ENCODE assay signal across 8 cellular contexts in genomic region chr14:49992901-49993335, GRCh38.
DNase-seq lines count a peak whose midpoint lies in the region; ATAC-seq, FAIRE-seq and TF ChIP-seq lines count a peak whose summit lies in the region.

No MANE protein-coding gene starts in this region.

- H3K36me3 ChIP-seq in RWPE2 (ENCODE audit: low read depth) = no peaks in the 10 kb centered on the region
- H3K36me3 ChIP-seq in effector memory CD4-positive, alpha-beta T cell (ENCODE audit: control insufficient read depth, insufficient read depth, low read length) = no peaks in the 10 kb centered on the region

- H3K27ac Mint-ChIP-seq in activated CD4-positive, alpha-beta T cell treated with anti-CD3 and anti-CD28 coated beads, Interleukin-2, amount 10 ng/mL, durations not matched to agents 24 days and 14 days = peak overlapping the region; percentile 93
- peak overlapping the region in 4 of 6 donors; percentile 30 to 85 (median 74) for H3K27ac Mint-ChIP-seq in immature natural killer cell

- FAIRE-seq in frontal cortex (lab: Jason Lieb, UNC) = no peak

- H3K4me3 ChIP-seq in RWPE2 (ENCODE audit: severe bottlenecking) = no peak overlapping the region
- H3K4me3 ChIP-seq in effector memory CD4-positive, alpha-beta T cell (ENCODE audit: insufficient read depth, low read depth, low read length, poor library complexity, severe bottlenecking) = no peak overlapping the region

- H3K27ac ChIP-seq in RWPE2 (ENCODE audit: poor library complexity, severe bottlenecking) = no peak overlapping the region
- H3K27ac ChIP-seq in effector memory CD4-positive, alpha-beta T cell (ENCODE audit: insufficient read depth, low read length, poor library complexity, severe bottlenecking) = no peak overlapping the region

- peak; percentile 97 for ATAC-seq in HG02610 (IDR thresholded peaks at IDR 0.05; ENCODE audit: unreplicated experiment)
- ATAC-seq in RWPE2 (ENCODE audit: low read depth) = peak; percentile 27; the same call in 1 of the 3 replicates

- no peak for TF ChIP-seq CTCF in RWPE2 (IDR thresholded peaks at IDR 0.05; ENCODE audit: poor library complexity, severe bottlenecking)

- H3K4me1 ChIP-seq in RWPE2 (ENCODE audit: insufficient read depth, poor library complexity, severe bottlenecking) = no peaks in the 10 kb centered on the region
- peaks cover 3% of the 10 kb centered on the region for H3K4me1 ChIP-seq in effector memory CD4-positive, alpha-beta T cell (ENCODE audit: control insufficient read depth, insufficient read depth, low read length, poor library complexity, severe bottlenecking)

- no peaks in the 10 kb centered on the region for H3K9me3 ChIP-seq in RWPE2 (ENCODE audit: severe bottlenecking)
- H3K9me3 ChIP-seq in effector memory CD4-positive, alpha-beta T cell (ENCODE audit: control insufficient read depth, low read length) = no peaks in the 10 kb centered on the region

- peak overlapping the region; percentile 70 for H3K4me3 Mint-ChIP-seq in activated CD4-positive, alpha-beta T cell treated with anti-CD3 and anti-CD28 coated beads, Interleukin-2, amount 10 ng/mL, durations not matched to agents 24 days and 14 days
- no peak overlapping the region for H3K4me3 Mint-ChIP-seq in immature natural killer cell

- H3K27me3 Mint-ChIP-seq in activated CD4-positive, alpha-beta T cell treated with anti-CD3 and anti-CD28 coated beads, Interleukin-2, amount 10 ng/mL, durations not matched to agents 24 days and 14 days = no peaks in the 10 kb centered on the region
- H3K27me3 Mint-ChIP-seq in immature natural killer cell (ENCODE audit: low read depth in 3 of 3) = peaks cover 0 to 4% (median 0%) of the 10 kb centered on the region in 3 donors

- peaks cover 42% of the 10 kb centered on the region for H3K4me1 Mint-ChIP-seq in activated CD4-positive, alpha-beta T cell treated with anti-CD3 and anti-CD28 coated beads, Interleukin-2, amount 10 ng/mL, durations not matched to agents 24 days and 14 days
- peaks cover 17 to 27% of the 10 kb centered on the region in 2 donors for H3K4me1 Mint-ChIP-seq in immature natural killer cell

- H3K9me3 Mint-ChIP-seq in activated CD4-positive, alpha-beta T cell treated with anti-CD3 and anti-CD28 coated beads, Interleukin-2, amount 10 ng/mL, durations not matched to agents 24 days and 14 days = no peaks in the 10 kb centered on the region
- no peaks in the 10 kb centered on the region for H3K9me3 Mint-ChIP-seq in immature natural killer cell

- peak; percentile 70 for DNase-seq in activated CD4-positive, alpha-beta T cell treated with anti-CD3 and anti-CD28 coated beads, Interleukin-2, amount 10 ng/mL, durations not matched to agents 24 days and 14 days
- DNase-seq in activated CD4-positive, alpha-beta T cell treated with anti-CD3 and anti-CD28 coated beads, Interleukin-2, amount 50 U/mL, for 4 hours = no peak
- DNase-seq in RWPE2 (ENCODE audit: low spot score) (no peak), immature natural killer cell (peak in 1 of 3 donors; percentile 25), frontal cortex (ENCODE audit: low spot score in 2 of 2) (no peak), NCI-H226 (no peak)
- no peak for DNase-seq in effector memory CD4-positive, alpha-beta T cell

- H3K27me3 ChIP-seq in RWPE2 (ENCODE audit: insufficient read depth, poor library complexity, severe bottlenecking) = no peaks in the 10 kb centered on the region
- H3K27me3 ChIP-seq in effector memory CD4-positive, alpha-beta T cell (replicated peaks; ENCODE audit: control insufficient read depth, insufficient read depth, low read length, poor library complexity, severe bottlenecking) = no peaks in the 10 kb centered on the region

- intact Hi-C loops in activated CD4-positive, alpha-beta T cell treated with anti-CD3 and anti-CD28 coated beads, Interleukin-2, amount 10 ng/mL, durations not matched to agents 24 days and 14 days (cut with micrococcal nuclease) = no loop called here

- H3K36me3 Mint-ChIP-seq in activated CD4-positive, alpha-beta T cell treated with anti-CD3 and anti-CD28 coated beads, Interleukin-2, amount 10 ng/mL, durations not matched to agents 24 days and 14 days (ENCODE audit: low read depth) = peaks cover 8% of the 10 kb centered on the region
- no peaks in the 10 kb centered on the region for H3K36me3 Mint-ChIP-seq in immature natural killer cell
